21 cellular contexts compared by ENCODE assay signal in genomic region chr12:47612953-47613352, GRCh38.
DNase-seq lines count a peak whose midpoint lies in the region; ATAC-seq and TF ChIP-seq lines count a peak whose summit lies in the region.
"Had no signal": no experiment of that assay in that cellular context is flagged by ENCODE, and none has a peak within 500 bp of the region (broad histone marks: within the 10 kb centered on the region; RNA-seq: fewer than 3 reads in every experiment).

No MANE protein-coding gene starts in this region.

- DNase-seq in DMS53 (lab: John Stamatoyannopoulos, UW) (peak; percentile 35), DMS53 treated with DMSO at 0.1 percent for 48 hours (lab: John Stamatoyannopoulos, UW; ENCODE audit: unreplicated experiment) (no peak), OCI-M1 (lab: John Stamatoyannopoulos, UW) (peak; percentile 12), erythroblast (lab: John Stamatoyannopoulos, UW) (peak; percentile 10 to 25)
- DNase-seq in activated CD8-positive, alpha-beta memory T cell treated with anti-CD3 and anti-CD28 coated beads, Interleukin-2, amount 50 U/mL, for 4 hours: no peak
- DNase-seq: ACHN; AML-193; BE2C; CD4-positive, alpha-beta T cell; CD8-positive, alpha-beta memory T cell; DMS79; EL; GDM1; H7; HCEC 1CT had no signal

- no peaks in the 10 kb centered on the region for H3K36me3 ChIP-seq in neutrophil
- H3K36me3 ChIP-seq: BE2C had no signal

- no peak overlapping the region for H3K4me3 ChIP-seq in neutrophil (ENCODE audit: low read depth in 1 of 2, low read length in 1 of 2)
- H3K4me3 ChIP-seq: GM12878 had no signal

- H3K27me3 ChIP-seq in neutrophil: no peaks in the 10 kb centered on the region
- H3K27me3 ChIP-seq: BE2C; BLaER1 treated with 17β-estradiol and CSF1 and Interleukin-3, amounts not matched to agents 10 nM and 100 nM had no signal

- ATAC-seq in GM18517 (IDR thresholded peaks at IDR 0.05; ENCODE audit: unreplicated experiment) (no peak), HG03571 (IDR thresholded peaks at IDR 0.05; ENCODE audit: unreplicated experiment) (no peak)
- ATAC-seq: GM12878 had no signal

- H3K27ac ChIP-seq in neutrophil: peak overlapping the region; percentile 52
- H3K27ac ChIP-seq: 22Rv1; BLaER1 treated with 17β-estradiol and CSF1 and Interleukin-3, amounts not matched to agents 10 nM and 100 nM had no signal

- no peak for TF ChIP-seq CTCF in neutrophil (IDR thresholded peaks at IDR 0.05)

- TF ChIP-seq POLR2A in erythroblast (IDR thresholded peaks at IDR 0.05; ENCODE audit: low read length): no peak

- H3K4me1 ChIP-seq in neutrophil (ENCODE audit: control insufficient read depth in 1 of 2, insufficient read depth in 1 of 2, low read depth in 1 of 2, low read length in 1 of 2): peaks cover 29 to 46% of the 10 kb centered on the region in 2 experiments

- H3K9me3 ChIP-seq in neutrophil: no peaks in the 10 kb centered on the region
- H3K9me3 ChIP-seq: BE2C had no signal

Comparison
In these comparisons a context has a peak if more than half of its experiments do, and no peak if none do; other contexts are left out.
1. DNase-seq: peak in DMS53 (single experiment), OCI-M1 (single experiment) and erythroblast (2 of 2); none in DMS53 treated with DMSO at 0.1 percent for 48 hours (single experiment) and activated CD8-positive, alpha-beta memory T cell treated with anti-CD3 and anti-CD28 coated beads, Interleukin-2, amount 50 U/mL, for 4 hours (single experiment).